ENCODE assay signal across 2 cellular contexts in the genomic region with DNA sequence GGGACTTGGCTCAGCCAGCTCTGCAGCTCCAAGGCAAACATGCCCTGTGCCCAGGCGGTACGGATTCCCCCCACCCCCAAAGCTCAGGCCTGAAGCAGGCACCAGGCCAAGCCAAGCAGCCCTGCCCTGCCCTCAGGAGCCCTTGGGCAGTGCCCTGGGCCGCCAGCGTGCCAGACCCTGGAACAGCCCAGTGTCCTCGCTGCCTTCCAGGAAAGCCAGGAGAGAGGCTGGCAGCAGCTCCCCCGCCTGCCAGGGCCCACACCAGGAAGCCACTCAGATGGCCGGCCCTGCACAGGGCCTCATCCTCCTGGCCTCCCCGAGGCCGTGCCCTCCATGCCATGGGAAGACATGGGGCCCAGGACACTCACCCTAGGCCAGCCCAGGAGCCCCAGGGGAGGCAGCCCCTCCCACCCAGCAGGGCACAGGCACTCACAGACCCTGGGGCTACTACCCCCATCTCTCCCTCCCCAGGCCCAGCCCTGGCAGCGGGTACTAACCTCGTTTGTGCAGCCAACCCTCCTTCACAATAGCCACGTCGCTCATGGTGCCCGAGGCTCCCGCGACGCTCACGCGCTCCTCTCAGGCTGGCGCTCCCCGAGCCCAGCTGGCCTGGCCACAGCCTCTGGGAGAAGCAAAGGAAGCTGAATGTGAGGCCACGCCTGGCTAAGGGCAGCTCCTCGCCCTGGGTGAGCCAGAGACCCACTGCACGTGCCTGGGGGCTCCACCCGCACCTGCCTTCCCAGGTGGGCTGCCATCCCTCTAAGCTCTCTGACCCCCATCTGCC.
TF ChIP-seq lines count a peak whose summit lies in the region.

No MANE protein-coding gene starts in this region.

TF ChIP-seq in SK-N-SH, 30 proteins besides CTCF, POLR2A, EP300 and RAD21:
- TF ChIP-seq, protein P1, sequence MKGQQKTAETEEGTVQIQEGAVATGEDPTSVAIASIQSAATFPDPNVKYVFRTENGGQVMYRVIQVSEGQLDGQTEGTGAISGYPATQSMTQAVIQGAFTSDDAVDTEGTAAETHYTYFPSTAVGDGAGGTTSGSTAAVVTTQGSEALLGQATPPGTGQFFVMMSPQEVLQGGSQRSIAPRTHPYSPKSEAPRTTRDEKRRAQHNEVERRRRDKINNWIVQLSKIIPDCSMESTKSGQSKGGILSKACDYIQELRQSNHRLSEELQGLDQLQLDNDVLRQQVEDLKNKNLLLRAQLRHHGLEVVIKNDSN (IDR thresholded peaks at IDR 0.05; ENCODE audit: borderline replicate concordance, low read depth), result no peak
- TF ChIP-seq FOXJ3 (CRISPR knock-in tag; IDR thresholded peaks at IDR 0.05), result no peak
- no peak for TF ChIP-seq JUND (IDR thresholded peaks at IDR 0.05)
- TF ChIP-seq, protein P2, sequence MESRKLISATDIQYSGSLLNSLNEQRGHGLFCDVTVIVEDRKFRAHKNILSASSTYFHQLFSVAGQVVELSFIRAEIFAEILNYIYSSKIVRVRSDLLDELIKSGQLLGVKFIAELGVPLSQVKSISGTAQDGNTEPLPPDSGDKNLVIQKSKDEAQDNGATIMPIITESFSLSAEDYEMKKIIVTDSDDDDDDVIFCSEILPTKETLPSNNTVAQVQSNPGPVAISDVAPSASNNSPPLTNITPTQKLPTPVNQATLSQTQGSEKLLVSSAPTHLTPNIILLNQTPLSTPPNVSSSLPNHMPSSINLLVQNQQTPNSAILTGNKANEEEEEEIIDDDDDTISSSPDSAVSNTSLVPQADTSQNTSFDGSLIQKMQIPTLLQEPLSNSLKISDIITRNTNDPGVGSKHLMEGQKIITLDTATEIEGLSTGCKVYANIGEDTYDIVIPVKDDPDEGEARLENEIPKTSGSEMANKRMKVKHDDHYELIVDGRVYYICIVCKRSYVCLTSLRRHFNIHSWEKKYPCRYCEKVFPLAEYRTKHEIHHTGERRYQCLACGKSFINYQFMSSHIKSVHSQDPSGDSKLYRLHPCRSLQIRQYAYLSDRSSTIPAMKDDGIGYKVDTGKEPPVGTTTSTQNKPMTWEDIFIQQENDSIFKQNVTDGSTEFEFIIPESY (IDR thresholded peaks at IDR 0.05; ENCODE audit: borderline replicate concordance, low read depth), result no peak
- TF ChIP-seq CHD2 (IDR thresholded peaks at IDR 0.05; ENCODE audit: low read length, partially characterized antibody), result no peak
- no peak for TF ChIP-seq TAF1 (IDR thresholded peaks at IDR 0.05; ENCODE audit: borderline replicate concordance, low read depth, low read length)
- no peak for TF ChIP-seq NFIC (IDR thresholded peaks at IDR 0.05; ENCODE audit: borderline replicate concordance)
- no peak for TF ChIP-seq YY1 (IDR thresholded peaks at IDR 0.05; ENCODE audit: low read depth)
TF ChIP-seq in SK-N-SH: peak in this region for 0.

TF ChIP-seq in SK-N-SH treated with all-trans-retinoic acid at 6 μM for 48 hours, 23 proteins besides CTCF, POLR2A, EP300 and RAD21:
- TF ChIP-seq ZFP3 (CRISPR knock-in tag; IDR thresholded peaks at IDR 0.05) (no peak), TCF4 (CRISPR knock-in tag; IDR thresholded peaks at IDR 0.05; ENCODE audit: borderline replicate concordance) (no peak), ZFP30 (CRISPR knock-in tag; IDR thresholded peaks at IDR 0.05) (no peak), BACH2 (CRISPR knock-in tag; IDR thresholded peaks at IDR 0.05; ENCODE audit: borderline replicate concordance) (no peak), ZNF565 (CRISPR knock-in tag; conservative IDR thresholded peaks at IDR 0.05; ENCODE audit: low read depth) (no peak), ZC3H10 (CRISPR knock-in tag; IDR thresholded peaks at IDR 0.05) (no peak), ZNF70 (CRISPR knock-in tag; IDR thresholded peaks at IDR 0.05) (no peak), CSDC2 (CRISPR knock-in tag; IDR thresholded peaks at IDR 0.05) (no peak), ZNF8 (CRISPR knock-in tag; IDR thresholded peaks at IDR 0.05) (no peak), GLIS3 (CRISPR knock-in tag; IDR thresholded peaks at IDR 0.05) (no peak), PPARA (CRISPR knock-in tag; IDR thresholded peaks at IDR 0.05; ENCODE audit: borderline replicate concordance) (no peak), TOX (CRISPR knock-in tag; IDR thresholded peaks at IDR 0.05; ENCODE audit: borderline replicate concordance) (no peak)
- TF ChIP-seq, protein P3, sequence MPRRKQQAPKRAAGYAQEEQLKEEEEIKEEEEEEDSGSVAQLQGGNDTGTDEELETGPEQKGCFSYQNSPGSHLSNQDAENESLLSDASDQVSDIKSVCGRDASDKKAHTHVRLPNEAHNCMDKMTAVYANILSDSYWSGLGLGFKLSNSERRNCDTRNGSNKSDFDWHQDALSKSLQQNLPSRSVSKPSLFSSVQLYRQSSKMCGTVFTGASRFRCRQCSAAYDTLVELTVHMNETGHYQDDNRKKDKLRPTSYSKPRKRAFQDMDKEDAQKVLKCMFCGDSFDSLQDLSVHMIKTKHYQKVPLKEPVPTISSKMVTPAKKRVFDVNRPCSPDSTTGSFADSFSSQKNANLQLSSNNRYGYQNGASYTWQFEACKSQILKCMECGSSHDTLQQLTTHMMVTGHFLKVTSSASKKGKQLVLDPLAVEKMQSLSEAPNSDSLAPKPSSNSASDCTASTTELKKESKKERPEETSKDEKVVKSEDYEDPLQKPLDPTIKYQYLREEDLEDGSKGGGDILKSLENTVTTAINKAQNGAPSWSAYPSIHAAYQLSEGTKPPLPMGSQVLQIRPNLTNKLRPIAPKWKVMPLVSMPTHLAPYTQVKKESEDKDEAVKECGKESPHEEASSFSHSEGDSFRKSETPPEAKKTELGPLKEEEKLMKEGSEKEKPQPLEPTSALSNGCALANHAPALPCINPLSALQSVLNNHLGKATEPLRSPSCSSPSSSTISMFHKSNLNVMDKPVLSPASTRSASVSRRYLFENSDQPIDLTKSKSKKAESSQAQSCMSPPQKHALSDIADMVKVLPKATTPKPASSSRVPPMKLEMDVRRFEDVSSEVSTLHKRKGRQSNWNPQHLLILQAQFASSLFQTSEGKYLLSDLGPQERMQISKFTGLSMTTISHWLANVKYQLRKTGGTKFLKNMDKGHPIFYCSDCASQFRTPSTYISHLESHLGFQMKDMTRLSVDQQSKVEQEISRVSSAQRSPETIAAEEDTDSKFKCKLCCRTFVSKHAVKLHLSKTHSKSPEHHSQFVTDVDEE (CRISPR knock-in tag; IDR thresholded peaks at IDR 0.05), result no peak
- TF ChIP-seq, protein P4, sequence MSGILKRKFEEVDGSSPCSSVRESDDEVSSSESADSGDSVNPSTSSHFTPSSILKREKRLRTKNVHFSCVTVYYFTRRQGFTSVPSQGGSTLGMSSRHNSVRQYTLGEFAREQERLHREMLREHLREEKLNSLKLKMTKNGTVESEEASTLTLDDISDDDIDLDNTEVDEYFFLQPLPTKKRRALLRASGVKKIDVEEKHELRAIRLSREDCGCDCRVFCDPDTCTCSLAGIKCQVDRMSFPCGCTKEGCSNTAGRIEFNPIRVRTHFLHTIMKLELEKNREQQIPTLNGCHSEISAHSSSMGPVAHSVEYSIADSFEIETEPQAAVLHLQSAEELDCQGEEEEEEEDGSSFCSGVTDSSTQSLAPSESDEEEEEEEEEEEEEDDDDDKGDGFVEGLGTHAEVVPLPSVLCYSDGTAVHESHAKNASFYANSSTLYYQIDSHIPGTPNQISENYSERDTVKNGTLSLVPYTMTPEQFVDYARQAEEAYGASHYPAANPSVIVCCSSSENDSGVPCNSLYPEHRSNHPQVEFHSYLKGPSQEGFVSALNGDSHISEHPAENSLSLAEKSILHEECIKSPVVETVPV (CRISPR knock-in tag; IDR thresholded peaks at IDR 0.05), result no peak
- TF ChIP-seq, protein P5, sequence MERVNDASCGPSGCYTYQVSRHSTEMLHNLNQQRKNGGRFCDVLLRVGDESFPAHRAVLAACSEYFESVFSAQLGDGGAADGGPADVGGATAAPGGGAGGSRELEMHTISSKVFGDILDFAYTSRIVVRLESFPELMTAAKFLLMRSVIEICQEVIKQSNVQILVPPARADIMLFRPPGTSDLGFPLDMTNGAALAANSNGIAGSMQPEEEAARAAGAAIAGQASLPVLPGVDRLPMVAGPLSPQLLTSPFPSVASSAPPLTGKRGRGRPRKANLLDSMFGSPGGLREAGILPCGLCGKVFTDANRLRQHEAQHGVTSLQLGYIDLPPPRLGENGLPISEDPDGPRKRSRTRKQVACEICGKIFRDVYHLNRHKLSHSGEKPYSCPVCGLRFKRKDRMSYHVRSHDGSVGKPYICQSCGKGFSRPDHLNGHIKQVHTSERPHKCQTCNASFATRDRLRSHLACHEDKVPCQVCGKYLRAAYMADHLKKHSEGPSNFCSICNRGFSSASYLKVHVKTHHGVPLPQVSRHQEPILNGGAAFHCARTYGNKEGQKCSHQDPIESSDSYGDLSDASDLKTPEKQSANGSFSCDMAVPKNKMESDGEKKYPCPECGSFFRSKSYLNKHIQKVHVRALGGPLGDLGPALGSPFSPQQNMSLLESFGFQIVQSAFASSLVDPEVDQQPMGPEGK (CRISPR knock-in tag; IDR thresholded peaks at IDR 0.05; ENCODE audit: borderline replicate concordance), result no peak
